ENCODE assay signal across 8 cellular contexts in genomic region chr17:47733414-47734288, GRCh38. TPM values are rescaled to one million over a fixed set of nuclear protein-coding genes. Genes with fewer than 3 reads are reported as not detected.
DNase-seq lines count a peak whose midpoint lies in the region; ATAC-seq and TF ChIP-seq lines count a peak whose summit lies in the region.

No MANE protein-coding gene starts in this region.

- intact Hi-C loops in posterior vena cava (cut with DNase I): no loop called here

- H3K9me3 ChIP-seq in HEK293 (ENCODE audit: control insufficient read depth, insufficient read depth, low read depth, low read length) (no peaks in the 10 kb centered on the region), SJSA1 (replicated peaks) (peaks cover 5% of the 10 kb centered on the region; the same call in 1 of the 2 replicates)

- H3K4me3 ChIP-seq in HEK293 (ENCODE audit: low read depth, low read length) (peak overlapping the region; percentile 37), SJSA1 (peak overlapping the region; percentile 25), fibroblast of mammary gland (ENCODE audit: control insufficient read depth, low read depth, low read length) (peak overlapping the region; percentile 50)

- ATAC-seq in GM18498 (IDR thresholded peaks at IDR 0.05; ENCODE audit: unreplicated experiment): peak; percentile 29

- H3K27me3 ChIP-seq in SJSA1 (replicated peaks): peaks cover 87% of the 10 kb centered on the region

- no peaks in the 10 kb centered on the region for H3K36me3 ChIP-seq in HEK293 (ENCODE audit: control insufficient read depth in 2 of 2, insufficient read depth in 1 of 2, low read length in 2 of 2)
- H3K36me3 ChIP-seq in SJSA1: no peaks in the 10 kb centered on the region

- DNase-seq in SJSA1 (ENCODE audit: low read depth in 1 of 2, low spot score in 2 of 2): peak in 1 of 2 experiments; percentile 46
- DNase-seq in fibroblast of mammary gland (ENCODE audit: low read depth): no peak
- peak; percentile 48 for DNase-seq in posterior vena cava (ENCODE audit: low spot score)
- DNase-seq in hepatic stellate cell (ENCODE audit: low spot score): no peak
- no peak for DNase-seq in NCI-H187 treated with DMSO at 0.1 percent for 48 hours (lab: John Stamatoyannopoulos, UW)
- no peak for DNase-seq in DMS114 treated with DMSO at 0.1 percent for 48 hours (lab: John Stamatoyannopoulos, UW; ENCODE audit: unreplicated experiment)

- CTCF ChIA-PET in HEK293 (lab: Yijun Ruan, JAX): interaction anchor here (0.5 to 1.8 kb wide), 16 partner anchors 8 to 1122 kb away, joined by 3 to 9 read pairs (median 4); no protein-coding TSS in a partner anchor

- POLR2A ChIA-PET in HEK293 (lab: Yijun Ruan, JAX): interaction anchor here (0.5 to 1.3 kb wide), 4 partner anchors 9 to 117 kb away, joined by 3 to 9 read pairs (median 4); partner anchors contain the start of gene KPNB1

- H3K4me1 ChIP-seq in HEK293 (ENCODE audit: control insufficient read depth, insufficient read depth, low read length) (no peaks in the 10 kb centered on the region; the same call in 1 of the 2 replicates), SJSA1 (replicated peaks) (peaks cover 13% of the 10 kb centered on the region)

- TF ChIP-seq CTCF in HEK293 (tag by site-specific recombination; IDR thresholded peaks at IDR 0.05): no peak
- no peak for TF ChIP-seq CTCF in fibroblast of mammary gland (conservative IDR thresholded peaks at IDR 0.05; ENCODE audit: control insufficient read depth, insufficient read depth, low read depth, low read length)

- H3K27ac ChIP-seq in HEK293 (ENCODE audit: extremely low read depth, low read depth, low read length): no peak overlapping the region
- H3K27ac ChIP-seq in SJSA1: no peak overlapping the region

TF ChIP-seq in HEK293, 187 proteins besides CTCF, POLR2A, EP300 and RAD21 (continues in another document):
- TF ChIP-seq ZNF513 (tag by site-specific recombination; IDR thresholded peaks at IDR 0.05) (no peak), ZBTB8A (tag by site-specific recombination; IDR thresholded peaks at IDR 0.05) (0 out of 2 replicates have a peak, but pooled peaks have one; percentile 13), SETDB1 (IDR thresholded peaks at IDR 0.05; ENCODE audit: insufficient read length, low read length) (no peak), SP7 (tag by site-specific recombination; IDR thresholded peaks at IDR 0.05) (no peak), ZBTB7A (tag by site-specific recombination; IDR thresholded peaks at IDR 0.05; ENCODE audit: low read depth) (no peak), ZNF626 (tag by site-specific recombination; IDR thresholded peaks at IDR 0.05) (no peak), ZBTB17 (tag by site-specific recombination; IDR thresholded peaks at IDR 0.05) (no peak), ELK4 (IDR thresholded peaks at IDR 0.05; ENCODE audit: borderline replicate concordance, low read depth, low read length) (no peak), PRDM2 (tag by site-specific recombination; IDR thresholded peaks at IDR 0.05; ENCODE audit: borderline replicate concordance) (no peak), KLF7 (tag by site-specific recombination; IDR thresholded peaks at IDR 0.05; ENCODE audit: borderline replicate concordance) (no peak), ZNF2 (tag by site-specific recombination; IDR thresholded peaks at IDR 0.05) (no peak), ZNF426 (tag by site-specific recombination; IDR thresholded peaks at IDR 0.05) (no peak), ZBTB26 (tag by site-specific recombination; optimal IDR thresholded peaks at IDR 0.05) (peak; percentile 21), SCRT2 (tag by site-specific recombination; IDR thresholded peaks at IDR 0.05) (peak; percentile 54)

RNA-seq across cellular contexts. Expression of gene TBX21, which starts 0.6 kb away (rescaled TPM):
- total RNA-seq in SJSA1 (2014; rRNA removed; shearing (Covaris generic)): 0.22 TPM in 1 of 2 replicates, not detected in the other
- total RNA-seq in posterior vena cava: under 1 TPM; 0.48 to 0.65 TPM

RNA-seq across cellular contexts. Expression of gene TBKBP1, which starts 39.7 kb away (rescaled TPM):
- 3.5 and 4.5 TPM in 2 replicates for total RNA-seq in SJSA1 (2014; rRNA removed; shearing (Covaris generic))
- total RNA-seq in posterior vena cava: 10 to 100 TPM; 10.7 to 13.8 TPM
